In genomic region chr15:66898656-66899402, GRCh38 we compare ENCODE assay signal across 16 cellular contexts.
DNase-seq lines count a peak whose midpoint lies in the region; ATAC-seq and TF ChIP-seq lines count a peak whose summit lies in the region.
"Had no signal": no experiment of that assay in that cellular context is flagged by ENCODE, and none has a peak within 500 bp of the region (broad histone marks: within the 10 kb centered on the region; RNA-seq: fewer than 3 reads in every experiment).

No MANE protein-coding gene starts in this region.

- no peak for ATAC-seq in GM19328 (IDR thresholded peaks at IDR 0.05; ENCODE audit: unreplicated experiment)
- no peak for ATAC-seq in HG02642 (IDR thresholded peaks at IDR 0.05; ENCODE audit: poor library complexity, unreplicated experiment)
- ATAC-seq: HCT116 had no signal

- no peaks in the 10 kb centered on the region for H3K9me3 Mint-ChIP-seq in dendritic cell treated with granulocyte-macrophage colony-stimulating factor and Interleukin-4, amounts not matched to agents 40 ng/mL and 50 ng/mL, for 4 days
- no peaks in the 10 kb centered on the region for H3K9me3 Mint-ChIP-seq in nephron progenitor cell

- DNase-seq in activated effector memory CD4-positive, alpha-beta T cell treated with anti-CD3 and anti-CD28 coated beads, Interleukin-2, amount 50 U/mL, for 16 hours: peak; percentile 55
- DNase-seq in activated effector memory CD4-positive, alpha-beta T cell treated with Interleukin-2 at 50 U/mL for 16 hours: no peak
- DNase-seq in nephron progenitor cell (no peak), AG08396 (ENCODE audit: low spot score) (no peak), inferior parietal cortex (ENCODE audit: extremely low spot score) (no peak)
- DNase-seq: DMS 273 treated with DMSO at 0.1 percent for 48 hours, KG1, NCI-H1105, NCI-H187, NCI-H446, SJCRH30, SW 1271 had no signal

- H3K36me3 Mint-ChIP-seq in dendritic cell treated with granulocyte-macrophage colony-stimulating factor and Interleukin-4, amounts not matched to agents 40 ng/mL and 50 ng/mL, for 4 days (ENCODE audit: low read depth): no peaks in the 10 kb centered on the region
- H3K36me3 Mint-ChIP-seq in nephron progenitor cell (ENCODE audit: low read depth): no peaks in the 10 kb centered on the region

- no peak overlapping the region for H3K4me3 Mint-ChIP-seq in dendritic cell treated with granulocyte-macrophage colony-stimulating factor and Interleukin-4, amounts not matched to agents 40 ng/mL and 50 ng/mL, for 4 days
- H3K4me3 Mint-ChIP-seq in nephron progenitor cell: no peak overlapping the region

- peaks cover 67% of the 10 kb centered on the region for H3K4me1 Mint-ChIP-seq in dendritic cell treated with granulocyte-macrophage colony-stimulating factor and Interleukin-4, amounts not matched to agents 40 ng/mL and 50 ng/mL, for 4 days (ENCODE audit: low read depth)
- H3K4me1 Mint-ChIP-seq in nephron progenitor cell: peaks cover 42% of the 10 kb centered on the region

- H3K27ac Mint-ChIP-seq in dendritic cell treated with granulocyte-macrophage colony-stimulating factor and Interleukin-4, amounts not matched to agents 40 ng/mL and 50 ng/mL, for 4 days: peak overlapping the region; percentile 91
- H3K27ac Mint-ChIP-seq in nephron progenitor cell: peak overlapping the region; percentile 27

- H3K27me3 Mint-ChIP-seq in dendritic cell treated with granulocyte-macrophage colony-stimulating factor and Interleukin-4, amounts not matched to agents 40 ng/mL and 50 ng/mL, for 4 days: peaks cover 4% of the 10 kb centered on the region
- no peaks in the 10 kb centered on the region for H3K27me3 Mint-ChIP-seq in nephron progenitor cell (ENCODE audit: low read depth, poor library complexity)

- intact Hi-C loops in dendritic cell treated with granulocyte-macrophage colony-stimulating factor and Interleukin-4, amounts not matched to agents 40 ng/mL and 50 ng/mL, for 4 days (cut with micrococcal nuclease): no loop called here

- TF ChIP-seq CTCF in nephron progenitor cell (IDR thresholded peaks at IDR 0.05): no peak
